ENCODE assay signal across 20 cellular contexts in the genomic region with DNA sequence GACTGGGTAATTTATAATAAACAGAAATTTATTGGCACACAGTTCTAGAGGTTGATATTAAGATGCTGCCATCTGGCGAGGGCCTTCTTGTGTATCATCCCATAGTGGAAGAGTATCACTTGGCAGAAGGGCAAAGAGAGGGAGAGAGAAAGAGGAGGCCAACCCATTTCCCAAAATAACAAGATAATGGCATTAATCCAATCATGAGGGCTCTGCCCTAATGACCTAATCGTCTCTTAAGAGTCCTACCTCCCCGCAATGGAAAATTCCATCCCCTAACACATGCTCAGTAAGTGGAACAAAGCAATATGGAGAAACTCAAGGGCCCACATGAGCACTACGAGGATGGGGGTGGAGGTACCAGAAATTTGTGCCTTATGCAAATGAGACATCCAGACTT. TPM values are rescaled to one million over a fixed set of nuclear protein-coding genes. Genes with fewer than 3 reads are reported as not detected.
DNase-seq lines count a peak whose midpoint lies in the region; ATAC-seq and TF ChIP-seq lines count a peak whose summit lies in the region.
"Had no signal": no experiment of that assay in that cellular context is flagged by ENCODE, and none has a peak within 500 bp of the region (broad histone marks: within the 10 kb centered on the region; RNA-seq: fewer than 3 reads in every experiment).

No MANE protein-coding gene starts in this region.

- ATAC-seq in Panc1 (no peak), left ventricle myocardium superior (peak; percentile 81)

- H3K36me3 ChIP-seq in Panc1 (ENCODE audit: control insufficient read depth, insufficient read depth, low read length) = no peaks in the 10 kb centered on the region
- H3K36me3 ChIP-seq: MG63, SJSA1 had no signal

- peaks cover 22% of the 10 kb centered on the region for H3K4me1 ChIP-seq in Panc1 (ENCODE audit: control insufficient read depth, insufficient read depth, low read length)

- peak; percentile 36 for DNase-seq in G401 (ENCODE audit: low spot score)
- DNase-seq in NCI-H446 (lab: John Stamatoyannopoulos, UW) = peak; percentile 65 to 83
- no peak for DNase-seq in Panc1 (ENCODE audit: low read depth, low spot score)
- DNase-seq in left ventricle myocardium superior = no peak
- DNase-seq in NCI-H2196 treated with DMSO at 0.1 percent for 48 hours (lab: John Stamatoyannopoulos, UW; ENCODE audit: unreplicated experiment) = no peak
- no peak for DNase-seq in NCI-H526 (lab: John Stamatoyannopoulos, UW)
- DNase-seq in activated CD4-positive, alpha-beta T cell treated with anti-CD3 and anti-CD28 coated beads, Interleukin-2, amount 50 U/mL, for 4 hours = no peak
- DNase-seq: ACHN; C1 segment of cervical spinal cord; CD8-positive, alpha-beta memory T cell; DND-41; H7; HFFc6; Kasumi-1; MG63; NCI-H1048; NCI-H1436; NCI-H1930; RPMI8226 had no signal

- in situ Hi-C loops in G401 (cut with HindIII; ENCODE audit: low sequenced_read_pairs) = no loop called here
- in situ Hi-C loops in Panc1 (cut with HindIII; ENCODE audit: low pct_unique_long_range_greater_than_20kb, low sequenced_read_pairs) = no loop called here

- POLR2A ChIA-PET in Panc1 (lab: Charles Lee) = interaction anchor here (0.6 kb wide), 1 partner anchor 17 kb away, joined by 3 read pairs; the partner anchor contains the start of gene VDAC1

- no peaks in the 10 kb centered on the region for H3K9me3 ChIP-seq in Panc1 (ENCODE audit: control insufficient read depth, insufficient read depth, low read depth, low read length)
- H3K9me3 ChIP-seq: MG63, SJSA1 had no signal

- H3K4me3 ChIP-seq in Panc1 (ENCODE audit: low read depth in 2 of 2, low read length in 2 of 2) = no peak overlapping the region
- H3K4me3 ChIP-seq: MG63, SJSA1 had no signal

- peak overlapping the region; percentile 68; the same call in 1 of the 2 replicates for H3K27ac ChIP-seq in Panc1 (ENCODE audit: low read length)
- H3K27ac ChIP-seq: SJSA1 had no signal

- no peak for TF ChIP-seq CTCF in Panc1 (IDR thresholded peaks at IDR 0.05)

- CTCF ChIA-PET in Panc1 (lab: Charles Lee) = no interaction called here

- BruUV-seq in Panc1 (replicated peaks; lab: Mats Ljungman, UMichigan) = no TSS peak

- H3K27me3 ChIP-seq in Panc1 (ENCODE audit: control insufficient read depth, insufficient read depth, low read length) = no peaks in the 10 kb centered on the region
- H3K27me3 ChIP-seq: MG63, SJSA1 had no signal

- intact Hi-C loops in Panc1 (cut with micrococcal nuclease; ENCODE audit: unreplicated experiment) = no loop called here
- intact Hi-C loops in left ventricle myocardium superior (cut with micrococcal nuclease) = no loop called here

RNA-seq across cellular contexts. Expression of gene VDAC1, which starts 17.6 kb away (rescaled TPM):
- 410 and 470 TPM in 2 replicates for total RNA-seq in G401 (2014; rRNA removed; shearing (Covaris generic))
- 395 TPM for total RNA-seq in Panc1 (2021; ENCODE audit: unreplicated experiment)
- 502 TPM for polyA plus RNA-seq in Panc1 (2012; ENCODE audit: insufficient read length)
- total RNA-seq in left ventricle myocardium superior = 515 TPM

RNA-seq across cellular contexts. Expression of gene C5orf15, which starts 53.9 kb away (rescaled TPM):
- 75.1 and 90.7 TPM in 2 replicates for total RNA-seq in G401 (2014; rRNA removed; shearing (Covaris generic))
- total RNA-seq in Panc1 (2021; ENCODE audit: unreplicated experiment) = 63.2 TPM
- polyA plus RNA-seq in Panc1 (2012; ENCODE audit: insufficient read length) = 80.6 TPM
- total RNA-seq in left ventricle myocardium superior = 32.9 TPM

Comparison
In these comparisons a context has a peak if more than half of its experiments do, and no peak if none do; other contexts are left out.
1. DNase-seq: peak in G401 (single experiment) and NCI-H446 (2 of 2); none in Panc1 (single experiment), left ventricle myocardium superior (single experiment), NCI-H2196 treated with DMSO at 0.1 percent for 48 hours (single experiment), NCI-H526 (0 of 2) and activated CD4-positive, alpha-beta T cell treated with anti-CD3 and anti-CD28 coated beads, Interleukin-2, amount 50 U/mL, for 4 hours (0 of 2).